Comparison of ENCODE assay signal across 8 cellular contexts in the genomic region with DNA sequence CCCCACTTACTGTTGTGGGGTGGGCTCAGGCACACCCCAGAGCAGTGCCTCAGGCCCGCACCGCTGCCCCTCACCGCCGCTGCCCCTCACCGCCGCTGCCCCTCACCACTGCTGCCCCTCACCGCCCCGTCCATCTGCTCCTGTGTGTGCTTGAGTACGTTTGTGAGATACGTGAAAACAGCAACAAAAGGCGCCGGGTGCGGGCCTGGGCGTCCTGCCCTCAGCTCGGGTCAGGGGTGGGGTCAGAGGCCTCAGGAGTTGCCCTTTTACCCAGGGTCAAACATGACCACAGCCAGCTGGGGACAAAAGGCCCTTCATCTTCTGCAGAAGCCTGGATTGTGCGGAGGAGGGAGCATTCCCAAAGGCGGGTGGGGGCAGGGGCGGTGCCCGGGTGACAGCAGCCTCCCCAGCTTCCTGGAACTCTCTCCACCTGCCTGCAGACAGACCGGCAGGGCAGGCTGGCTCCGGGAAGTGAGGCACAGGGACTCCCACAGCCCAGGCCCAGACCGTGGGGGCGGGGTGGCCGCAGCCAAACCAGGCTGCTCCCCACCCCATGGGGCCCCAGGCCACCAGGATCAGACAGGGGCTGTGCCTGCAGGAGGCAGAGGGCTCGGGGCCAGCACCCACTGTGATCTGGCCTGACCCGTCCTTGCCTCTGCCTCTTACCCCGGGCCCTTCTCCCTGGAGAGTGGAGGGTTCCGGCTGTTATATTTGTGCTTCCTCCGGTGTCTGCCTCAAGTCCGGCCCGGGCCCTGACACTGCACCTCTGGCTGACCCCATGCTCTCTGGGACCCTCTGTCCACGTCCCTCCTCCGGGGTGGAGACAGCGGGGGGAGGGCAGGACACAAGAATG. TPM values are rescaled to one million over a fixed set of nuclear protein-coding genes. Genes with fewer than 3 reads are reported as not detected.
A peak's percentile ranks its signal among the peaks of the same experiment; 100 is the strongest.
DNase-seq lines count a peak whose midpoint lies in the region; ATAC-seq and TF ChIP-seq lines count a peak whose summit lies in the region.
"Had no signal": no experiment of that assay in that cellular context is flagged by ENCODE, and none has a peak within 500 bp of the region (broad histone marks: within the 10 kb centered on the region; RNA-seq: fewer than 3 reads in every experiment).

No MANE protein-coding gene starts in this region.

- H3K4me3 ChIP-seq in Peyer's patch (peak overlapping the region in 2 of 4 donors; percentile 16 to 31), heart left ventricle (peak overlapping the region in 9 of 12 donors; percentile 3 to 66 (median 61))

- no peaks in the 10 kb centered on the region for H3K36me3 ChIP-seq in Peyer's patch
- no peaks in the 10 kb centered on the region for H3K36me3 ChIP-seq in heart left ventricle

- ATAC-seq in heart left ventricle (peak; percentile 30 to 52 (median 44)), GM18517 (IDR thresholded peaks at IDR 0.05; ENCODE audit: unreplicated experiment) (no peak), HG03432 (IDR thresholded peaks at IDR 0.05; ENCODE audit: unreplicated experiment) (no peak)

- H3K9me3 Mint-ChIP-seq in progenitor cell of endocrine pancreas (ENCODE audit: low read depth) (no peaks in the 10 kb centered on the region), HFFc6 (peaks cover 5% of the 10 kb centered on the region)

- H3K27ac ChIP-seq in Peyer's patch (peak overlapping the region; percentile 67 to 91 (median 76)), heart left ventricle (peak overlapping the region; percentile 73 to 99 (median 91))

- intact Hi-C loops in heart left ventricle (cut with DNase I): no loop called here

- peaks cover 3% of the 10 kb centered on the region for H3K27me3 Mint-ChIP-seq in progenitor cell of endocrine pancreas
- H3K27me3 Mint-ChIP-seq in HFFc6 (ENCODE audit: insufficient read depth): peaks cover 6% of the 10 kb centered on the region; the same call in 1 of the 2 replicates

- peaks cover 22% of the 10 kb centered on the region for H3K4me1 Mint-ChIP-seq in progenitor cell of endocrine pancreas (ENCODE audit: low read depth)
- peaks cover 9% of the 10 kb centered on the region; the same call in 1 of the 2 replicates for H3K4me1 Mint-ChIP-seq in HFFc6 (ENCODE audit: low read depth)

- H3K4me3 Mint-ChIP-seq in progenitor cell of endocrine pancreas (ENCODE audit: low read depth) (no peak overlapping the region), HFFc6 (no peak overlapping the region)

- no peak for TF ChIP-seq CTCF in GM20000 (IDR thresholded peaks at IDR 0.05; ENCODE audit: extremely low read depth, missing control alignments)
- TF ChIP-seq CTCF in Peyer's patch (IDR thresholded peaks at IDR 0.05): peak in 1 of 6 experiments; percentile 10
- no peak for TF ChIP-seq CTCF in heart left ventricle (IDR thresholded peaks at IDR 0.05)
- TF ChIP-seq CTCF in progenitor cell of endocrine pancreas (IDR thresholded peaks at IDR 0.05; ENCODE audit: unreplicated experiment): no peak
- no peak for TF ChIP-seq CTCF in HFFc6 (IDR thresholded peaks at IDR 0.05)

- DNase-seq in GM20000 (ENCODE audit: low spot score): peak; percentile 47
- DNase-seq in Peyer's patch: peak in 2 of 3 donors; percentile 80 to 90
- peak; percentile 80 to 90 (median 81) for DNase-seq in heart left ventricle
- DNase-seq in progenitor cell of endocrine pancreas (ENCODE audit: low spot score, unreplicated experiment): no peak
- DNase-seq in HFFc6: no peak

- H3K9me3 ChIP-seq in Peyer's patch (peaks cover 0 to 2% (median 0%) of the 10 kb centered on the region in 4 donors), heart left ventricle (no peaks in the 10 kb centered on the region)

- peaks cover 9 to 80% (median 30%) of the 10 kb centered on the region in 4 donors for H3K4me1 ChIP-seq in Peyer's patch
- peaks cover 17 to 89% (median 76%) of the 10 kb centered on the region in 12 donors for H3K4me1 ChIP-seq in heart left ventricle

- no peaks in the 10 kb centered on the region for H3K27me3 ChIP-seq in Peyer's patch
- H3K27me3 ChIP-seq in heart left ventricle: peaks cover 0 to 38% (median 0%) of the 10 kb centered on the region in 9 donors

- H3K27ac Mint-ChIP-seq in progenitor cell of endocrine pancreas (peak overlapping the region; percentile 93), HFFc6 (no peak overlapping the region)

- 35 to 53% (median 44%) methylated on average over 29 to 34 of the region's 34 CpGs for whole genome bisulfite sequencing in heart left ventricle, 4 donors

- TF ChIP-seq POLR2A in Peyer's patch (IDR thresholded peaks at IDR 0.05): no peak
- no peak for TF ChIP-seq POLR2A in heart left ventricle (IDR thresholded peaks at IDR 0.05)

- no peaks in the 10 kb centered on the region for H3K36me3 Mint-ChIP-seq in progenitor cell of endocrine pancreas (ENCODE audit: insufficient read depth)
- H3K36me3 Mint-ChIP-seq in HFFc6 (ENCODE audit: low read depth): no peaks in the 10 kb centered on the region

RNA-seq across cellular contexts. Expression of a gene that starts 2.3 kb away (rescaled TPM):
- total RNA-seq in Peyer's patch (10 to 100 TPM in 1 of 4 donors, 1 to 10 TPM in 3; 3.2 to 14.0 (median 6.7) TPM), heart left ventricle (10 to 100 TPM; 11.0 to 49.5 (median 18.8) TPM), progenitor cell of endocrine pancreas (29.7 and 36.8 TPM in 2 replicates)
- polyA plus RNA-seq in heart left ventricle: 10 to 100 TPM in 1 of 2 donors, 1 to 10 TPM in 1; 7.0 to 13.2 TPM
- under 1 TPM in 5 of 6 experiments, not detected in 1; 0.12 to 0.33 (median 0.24) TPM for total RNA-seq in HFFc6 (2021; fragmentation: NEBNext Ultra II Directional; extraction: Animal tissue kit (Norgen Biotek cat#: 25700))

RNA-seq across cellular contexts. Expression of a gene that starts 12.1 kb away (rescaled TPM):
- total RNA-seq in Peyer's patch (10 to 100 TPM in 1 of 4 donors, 1 to 10 TPM in 2, under 1 TPM in 1; 0.54 to 11.6 (median 2.0) TPM), heart left ventricle (1 to 10 TPM in 8 of 9 donors, under 1 TPM in 1; 0.58 to 4.0 (median 1.3) TPM), progenitor cell of endocrine pancreas (15.1 and 18.1 TPM in 2 replicates)
- 1 to 10 TPM in 1 of 2 donors, under 1 TPM in 1; 0.86 to 1.5 TPM for polyA plus RNA-seq in heart left ventricle
- total RNA-seq in HFFc6 (2021; fragmentation: NEBNext Ultra II Directional; extraction: Animal tissue kit (Norgen Biotek cat#: 25700)): under 1 TPM in 2 of 6 experiments, not detected in 4; 0.14 TPM
- total RNA-seq: LHCN-M2 had no signal

RNA-seq across cellular contexts. Expression of a gene that starts 16.3 kb away (rescaled TPM):
- total RNA-seq in Peyer's patch (under 1 TPM in 1 of 4 donors, not detected in 3; 0.27 TPM), heart left ventricle (1 to 10 TPM in 3 of 9 donors, under 1 TPM in 4, not detected in 2; 0.12 to 3.4 (median 0.60) TPM), progenitor cell of endocrine pancreas (1.6 and 1.9 TPM in 2 replicates)
- polyA plus RNA-seq in heart left ventricle: under 1 TPM; 0.49 to 0.53 TPM
- total RNA-seq in HFFc6 (2021; fragmentation: NEBNext Ultra II Directional; extraction: Animal tissue kit (Norgen Biotek cat#: 25700)): under 1 TPM in 1 of 6 experiments, not detected in 5; 0.09 TPM
- total RNA-seq: LHCN-M2 had no signal

RNA-seq across cellular contexts. Expression of a gene that starts 26.1 kb away (rescaled TPM):
- total RNA-seq in Peyer's patch (10 to 100 TPM; 58.2 to 94.1 (median 78.2) TPM), heart left ventricle (100 to 1,000 TPM; 112 to 208 (median 128) TPM), progenitor cell of endocrine pancreas (104 and 109 TPM in 2 replicates)
- polyA plus RNA-seq in heart left ventricle: 100 to 1,000 TPM; 147 to 238 TPM
- total RNA-seq in HFFc6 (2021; fragmentation: NEBNext Ultra II Directional; extraction: Animal tissue kit (Norgen Biotek cat#: 25700)): 100 to 1,000 TPM; 131 to 154 (median 141) TPM

RNA-seq across cellular contexts. Expression of a gene that starts 34.0 kb away (rescaled TPM):
- total RNA-seq in Peyer's patch (1,000 to 10,000 TPM in 1 of 4 donors, 100 to 1,000 TPM in 3; 216 to 1,008 (median 423) TPM), heart left ventricle (10 to 100 TPM; 35.4 to 66.5 (median 50.7) TPM), progenitor cell of endocrine pancreas (381 and 386 TPM in 2 replicates)
- polyA plus RNA-seq in heart left ventricle: 10 to 100 TPM; 42.3 to 87.8 TPM
- 100 to 1,000 TPM in 5 of 6 experiments, 10 to 100 TPM in 1; 96.2 to 115 (median 104) TPM for total RNA-seq in HFFc6 (2021; fragmentation: NEBNext Ultra II Directional; extraction: Animal tissue kit (Norgen Biotek cat#: 25700))

Comparison
In these comparisons a context has a peak if more than half of its experiments do, and no peak if none do; other contexts are left out.
1. DNase-seq: peak in GM20000 (single experiment), Peyer's patch (2 of 3) and heart left ventricle (5 of 5); none in progenitor cell of endocrine pancreas (single experiment) and HFFc6 (single experiment).
2. ATAC-seq: peak in heart left ventricle (4 of 4); none in GM18517 (single experiment) and HG03432 (single experiment).